8 cellular contexts compared by ENCODE assay signal in genomic region chr2:71064754-71065621, GRCh38. TPM values are rescaled to one million over a fixed set of nuclear protein-coding genes. Genes with fewer than 3 reads are reported as not detected.
A peak's percentile ranks its signal among the peaks of the same experiment; 100 is the strongest.
DNase-seq lines count a peak whose midpoint lies in the region; ATAC-seq lines count a peak whose summit lies in the region.

No MANE protein-coding gene starts in this region.

- peaks cover 9% of the 10 kb centered on the region for H3K27me3 Mint-ChIP-seq in activated CD4-positive, alpha-beta memory T cell treated with anti-CD3 and anti-CD28 coated beads, Interleukin-2, amount 10 ng/mL, durations not matched to agents 7 days and 5 days

- ATAC-seq in GM18517 (IDR thresholded peaks at IDR 0.05; ENCODE audit: unreplicated experiment) (peak; percentile 19), HG03139 (IDR thresholded peaks at IDR 0.05; ENCODE audit: unreplicated experiment) (peak; percentile 25), left lobe of liver (no peak)
- ATAC-seq in activated CD4-positive, CD25-positive, alpha-beta regulatory T cell treated with anti-CD3 and anti-CD28 coated beads, Interleukin-2, amount 50 U/mL, for 24 hours, result no peak

- POLR2A ChIA-PET in activated CD4-positive, alpha-beta memory T cell treated with anti-CD3 and anti-CD28 coated beads, Interleukin-2, amount 10 ng/mL, durations not matched to agents 7 days and 5 days (lab: Charles Lee), result no interaction called here

- no peaks in the 10 kb centered on the region for H3K9me3 Mint-ChIP-seq in activated CD4-positive, alpha-beta memory T cell treated with anti-CD3 and anti-CD28 coated beads, Interleukin-2, amount 10 ng/mL, durations not matched to agents 7 days and 5 days

- peaks cover 7% of the 10 kb centered on the region for H3K36me3 Mint-ChIP-seq in activated CD4-positive, alpha-beta memory T cell treated with anti-CD3 and anti-CD28 coated beads, Interleukin-2, amount 10 ng/mL, durations not matched to agents 7 days and 5 days (ENCODE audit: low read depth)

- CTCF ChIA-PET in activated CD4-positive, alpha-beta memory T cell treated with anti-CD3 and anti-CD28 coated beads, Interleukin-2, amount 10 ng/mL, durations not matched to agents 7 days and 5 days (lab: Charles Lee), result no interaction called here

- peak; percentile 55 for DNase-seq in amniotic epithelial cell (ENCODE audit: low read depth)
- peak; percentile 85 for DNase-seq in pons (ENCODE audit: low spot score)
- DNase-seq in left lobe of liver (ENCODE audit: low spot score), result no peak
- no peak for DNase-seq in NCI-H2029 (lab: John Stamatoyannopoulos, UW)
- DNase-seq in activated CD4-positive, alpha-beta memory T cell treated with anti-CD3 and anti-CD28 coated beads, Interleukin-2, amount 10 ng/mL, durations not matched to agents 7 days and 5 days, result no peak

- no peak overlapping the region for H3K4me3 Mint-ChIP-seq in activated CD4-positive, alpha-beta memory T cell treated with anti-CD3 and anti-CD28 coated beads, Interleukin-2, amount 10 ng/mL, durations not matched to agents 7 days and 5 days

- H3K4me1 Mint-ChIP-seq in activated CD4-positive, alpha-beta memory T cell treated with anti-CD3 and anti-CD28 coated beads, Interleukin-2, amount 10 ng/mL, durations not matched to agents 7 days and 5 days, result peaks cover 25% of the 10 kb centered on the region

- H3K27ac Mint-ChIP-seq in activated CD4-positive, alpha-beta memory T cell treated with anti-CD3 and anti-CD28 coated beads, Interleukin-2, amount 10 ng/mL, durations not matched to agents 7 days and 5 days, result no peak overlapping the region

RNA-seq across cellular contexts. Expression of gene NAGK, which starts 3.5 kb away (rescaled TPM):
- total RNA-seq in left lobe of liver, result 32.0 TPM
- total RNA-seq in activated CD4-positive, alpha-beta memory T cell treated with anti-CD3 and anti-CD28 coated beads, Interleukin-2, amount 10 ng/mL, durations not matched to agents 7 days and 5 days, result 10 to 100 TPM; 66.1 to 67.5 TPM

Comparison
In these comparisons a context has a peak if more than half of its experiments do, and no peak if none do; other contexts are left out.
1. ATAC-seq: peak in GM18517 (single experiment) and HG03139 (single experiment); none in left lobe of liver (single experiment) and activated CD4-positive, CD25-positive, alpha-beta regulatory T cell treated with anti-CD3 and anti-CD28 coated beads, Interleukin-2, amount 50 U/mL, for 24 hours (0 of 2).
2. DNase-seq: peak in amniotic epithelial cell (single experiment) and pons (single experiment); none in left lobe of liver (single experiment), NCI-H2029 (single experiment) and activated CD4-positive, alpha-beta memory T cell treated with anti-CD3 and anti-CD28 coated beads, Interleukin-2, amount 10 ng/mL, durations not matched to agents 7 days and 5 days (single experiment).